8 cellular contexts compared by ENCODE assay signal in the genomic region with DNA sequence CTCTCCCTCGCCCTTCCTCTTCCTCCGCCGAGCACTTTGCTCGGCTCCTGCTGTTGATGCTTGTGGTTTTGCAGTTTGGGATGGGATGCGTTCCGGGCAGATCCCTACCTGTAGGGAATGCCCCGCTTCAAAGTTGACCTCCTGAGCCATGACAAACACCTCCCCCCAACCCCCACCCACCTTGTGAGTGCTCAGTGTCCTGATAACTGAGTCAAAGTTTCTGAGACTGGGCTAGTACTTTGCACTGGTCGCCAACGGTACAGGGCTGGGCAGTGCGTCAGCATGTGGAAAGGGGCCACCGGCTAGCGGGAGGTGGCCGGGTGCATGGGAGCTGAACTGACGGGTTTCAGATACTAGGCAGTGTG. TPM values are rescaled to one million over a fixed set of nuclear protein-coding genes. Genes with fewer than 3 reads are reported as not detected.
DNase-seq lines count a peak whose midpoint lies in the region; ATAC-seq and TF ChIP-seq lines count a peak whose summit lies in the region.

No MANE protein-coding gene starts in this region.

- peak overlapping the region; percentile 97 for H3K4me2 ChIP-seq in GM23338

- DNase-seq in ELR (ENCODE audit: low read depth) (peak; percentile 70), GM23338 (ENCODE audit: low spot score) (peak; percentile 27), NB4 (ENCODE audit: low read depth) (peak; percentile 56), left cardiac atrium (peak; percentile 49), progenitor cell of endocrine pancreas (ENCODE audit: low spot score, unreplicated experiment) (peak; percentile 10), GM19238 (ENCODE audit: insufficient read length, low spot score) (no peak)
- DNase-seq in activated naive CD8-positive, alpha-beta T cell treated with anti-CD3 and anti-CD28 coated beads for 36 hours, result peak; percentile 38

- H3K4me1 Mint-ChIP-seq in GM23338 (peaks cover 31% of the 10 kb centered on the region), progenitor cell of endocrine pancreas (ENCODE audit: low read depth) (peaks cover 18% of the 10 kb centered on the region)
- H3K4me1 Mint-ChIP-seq in activated naive CD8-positive, alpha-beta T cell treated with anti-CD3 and anti-CD28 coated beads for 36 hours, result peaks cover 60% of the 10 kb centered on the region

- intact Hi-C loops in left cardiac atrium (cut with DNase I), result loop anchor here in 1 of 2 donors (5.0 kb wide), 3 partner anchors 43 to 138 kb away; partner anchors contain the start of gene RC3H1

- peak overlapping the region; percentile 88 for H3K27ac Mint-ChIP-seq in GM23338
- peak overlapping the region; percentile 92 for H3K27ac Mint-ChIP-seq in activated naive CD8-positive, alpha-beta T cell treated with anti-CD3 and anti-CD28 coated beads for 36 hours
- peak overlapping the region; percentile 97 for H3K27ac Mint-ChIP-seq in progenitor cell of endocrine pancreas

- ATAC-seq in GM23338 (peak; percentile 11), left cardiac atrium (peak; percentile 21 to 49), HG02623 (IDR thresholded peaks at IDR 0.05; ENCODE audit: unreplicated experiment) (no peak)

- peaks cover 37% of the 10 kb centered on the region for H3K79me2 ChIP-seq in GM23338 (replicated peaks; ENCODE audit: insufficient read depth)

- H3K4me3 Mint-ChIP-seq in GM23338, result peak overlapping the region; percentile 85
- peak overlapping the region; percentile 99 for H3K4me3 Mint-ChIP-seq in activated naive CD8-positive, alpha-beta T cell treated with anti-CD3 and anti-CD28 coated beads for 36 hours
- peak overlapping the region; percentile 96 for H3K4me3 Mint-ChIP-seq in progenitor cell of endocrine pancreas (ENCODE audit: low read depth)

- no peaks in the 10 kb centered on the region for H3K9me2 ChIP-seq in GM23338 (ENCODE audit: insufficient read depth)

- H3K27me3 ChIP-seq in GM23338 (ENCODE audit: insufficient read depth), result peaks cover 6% of the 10 kb centered on the region; the same call in 1 of the 2 replicates

- no peaks in the 10 kb centered on the region for H3K36me3 Mint-ChIP-seq in GM23338 (ENCODE audit: low read depth)
- H3K36me3 Mint-ChIP-seq in activated naive CD8-positive, alpha-beta T cell treated with anti-CD3 and anti-CD28 coated beads for 36 hours, result peaks cover 6% of the 10 kb centered on the region
- no peaks in the 10 kb centered on the region for H3K36me3 Mint-ChIP-seq in progenitor cell of endocrine pancreas (ENCODE audit: insufficient read depth)

- H4K20me1 ChIP-seq in GM23338 (replicated peaks; ENCODE audit: insufficient read depth), result no peaks in the 10 kb centered on the region

- TF ChIP-seq POLR2A in NB4 (IDR thresholded peaks at IDR 0.05; ENCODE audit: extremely low read depth, insufficient read length), result no peak

- no peaks in the 10 kb centered on the region for H3K36me3 ChIP-seq in GM23338 (ENCODE audit: insufficient read depth)

- H3K4me1 ChIP-seq in GM23338 (ENCODE audit: insufficient read depth), result peaks cover 14% of the 10 kb centered on the region

- H3K27me3 Mint-ChIP-seq in GM23338 (ENCODE audit: insufficient read depth, low read depth, poor library complexity), result peaks cover 7% of the 10 kb centered on the region
- H3K27me3 Mint-ChIP-seq in activated naive CD8-positive, alpha-beta T cell treated with anti-CD3 and anti-CD28 coated beads for 36 hours, result no peaks in the 10 kb centered on the region
- no peaks in the 10 kb centered on the region for H3K27me3 Mint-ChIP-seq in progenitor cell of endocrine pancreas

- no peak overlapping the region for H3K27ac ChIP-seq in GM23338 (ENCODE audit: low read depth)

- H3K9me3 Mint-ChIP-seq in GM23338 (no peaks in the 10 kb centered on the region), progenitor cell of endocrine pancreas (ENCODE audit: low read depth) (no peaks in the 10 kb centered on the region)
- no peaks in the 10 kb centered on the region for H3K9me3 Mint-ChIP-seq in activated naive CD8-positive, alpha-beta T cell treated with anti-CD3 and anti-CD28 coated beads for 36 hours

- H2AFZ ChIP-seq in GM23338, result peak overlapping the region; percentile 98

- TF ChIP-seq CTCF in GM23338 (conservative IDR thresholded peaks at IDR 0.05; ENCODE audit: low read depth in 2 of 2) (no peak), NB4 (IDR thresholded peaks at IDR 0.05; ENCODE audit: low read depth, low read length) (no peak), progenitor cell of endocrine pancreas (IDR thresholded peaks at IDR 0.05; ENCODE audit: unreplicated experiment) (no peak)

- H3K4me3 ChIP-seq in GM23338 (peak overlapping the region; percentile 97), NB4 (ENCODE audit: low read depth, low read length) (peak overlapping the region; percentile 83)

- no peaks in the 10 kb centered on the region for H3F3A ChIP-seq in GM23338 (replicated peaks; ENCODE audit: low read depth)

TF ChIP-seq in GM23338, 12 proteins besides CTCF, POLR2A, EP300 and RAD21 (continues in another document):
- TF ChIP-seq ZNF114 (CRISPR knock-in tag; IDR thresholded peaks at IDR 0.05) (no peak), ETS1 (IDR thresholded peaks at IDR 0.05) (no peak), JUNB (IDR thresholded peaks at IDR 0.05; ENCODE audit: unreplicated experiment) (no peak), REST (IDR thresholded peaks at IDR 0.05; ENCODE audit: unreplicated experiment) (no peak), NANOG (IDR thresholded peaks at IDR 0.05; ENCODE audit: borderline replicate concordance) (no peak), EZH2 (IDR thresholded peaks at IDR 0.05; ENCODE audit: low read depth, unreplicated experiment) (no peak), ZNF331 (CRISPR knock-in tag; IDR thresholded peaks at IDR 0.05; ENCODE audit: low read depth) (no peak), CREB1 (CRISPR knock-in tag; IDR thresholded peaks at IDR 0.05; ENCODE audit: low read depth) (no peak), EZH2phosphoT487 (IDR thresholded peaks at IDR 0.05; ENCODE audit: unreplicated experiment) (no peak), POLR2AphosphoS5 (IDR thresholded peaks at IDR 0.05; ENCODE audit: low read depth) (no peak), STAT1 (IDR thresholded peaks at IDR 0.05; ENCODE audit: unreplicated experiment) (no peak)

RNA-seq across cellular contexts. Expression of gene RABGAP1L, which starts 0.8 kb away (rescaled TPM):
- 83.2 and 85.5 TPM in 2 replicates for total RNA-seq in GM23338 (2014; rRNA removed; shearing (Covaris generic))
- polyA plus RNA-seq in GM23338 (2016; fragmentation: Nextera tagmentation; extraction: Ambion mirVana), result 113 and 136 TPM in 2 replicates
- total RNA-seq in activated naive CD8-positive, alpha-beta T cell treated with anti-CD3 and anti-CD28 coated beads for 36 hours, result 10 to 100 TPM; 20.2 to 22.6 TPM
- total RNA-seq in left cardiac atrium (100 to 1,000 TPM; 134 to 145 TPM), progenitor cell of endocrine pancreas (51.4 and 55.2 TPM in 2 replicates)
